Comparison of ENCODE assay signal across 1 cellular context in the genomic region with DNA sequence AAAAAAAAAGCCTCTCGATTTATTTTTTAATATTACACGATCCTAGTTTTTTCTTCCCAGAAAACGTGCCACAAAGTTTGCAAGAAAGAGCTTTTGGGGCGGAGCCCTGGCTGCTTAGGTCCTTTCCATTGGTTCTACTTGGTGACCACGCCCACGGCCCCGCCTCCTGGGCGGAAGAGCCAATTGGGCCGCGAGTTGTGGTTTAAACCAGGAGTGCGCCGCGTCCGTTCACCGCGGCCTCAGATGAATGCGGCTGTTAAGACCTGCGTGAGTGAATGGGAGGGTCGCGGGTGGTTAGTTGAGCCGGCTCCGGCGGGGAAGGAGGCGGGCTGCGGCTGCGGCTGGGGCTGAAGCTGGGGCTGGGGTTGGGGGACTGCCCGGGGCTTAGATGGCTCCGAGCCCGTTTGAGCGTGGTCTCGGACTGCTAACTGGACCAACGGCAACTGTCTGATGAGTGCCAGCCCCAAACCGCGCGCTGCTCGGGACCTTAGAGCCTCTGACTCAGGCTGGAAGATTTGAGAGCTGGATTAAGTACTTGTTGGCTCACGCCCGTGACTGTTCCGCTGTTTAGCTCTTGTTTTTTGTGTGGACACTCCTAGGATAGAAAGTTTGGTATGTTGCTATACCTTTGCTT.
TF ChIP-seq lines count a peak whose summit lies in the region.

A gene (plus strand): TSS at position 231 of the 634 bp plus-strand sequence. CDS start 458 bp downstream, outside the sequence.

TF ChIP-seq in GM23338, 12 proteins besides CTCF, POLR2A, EP300 and RAD21 (continued from another document):
- TF ChIP-seq, protein P1, sequence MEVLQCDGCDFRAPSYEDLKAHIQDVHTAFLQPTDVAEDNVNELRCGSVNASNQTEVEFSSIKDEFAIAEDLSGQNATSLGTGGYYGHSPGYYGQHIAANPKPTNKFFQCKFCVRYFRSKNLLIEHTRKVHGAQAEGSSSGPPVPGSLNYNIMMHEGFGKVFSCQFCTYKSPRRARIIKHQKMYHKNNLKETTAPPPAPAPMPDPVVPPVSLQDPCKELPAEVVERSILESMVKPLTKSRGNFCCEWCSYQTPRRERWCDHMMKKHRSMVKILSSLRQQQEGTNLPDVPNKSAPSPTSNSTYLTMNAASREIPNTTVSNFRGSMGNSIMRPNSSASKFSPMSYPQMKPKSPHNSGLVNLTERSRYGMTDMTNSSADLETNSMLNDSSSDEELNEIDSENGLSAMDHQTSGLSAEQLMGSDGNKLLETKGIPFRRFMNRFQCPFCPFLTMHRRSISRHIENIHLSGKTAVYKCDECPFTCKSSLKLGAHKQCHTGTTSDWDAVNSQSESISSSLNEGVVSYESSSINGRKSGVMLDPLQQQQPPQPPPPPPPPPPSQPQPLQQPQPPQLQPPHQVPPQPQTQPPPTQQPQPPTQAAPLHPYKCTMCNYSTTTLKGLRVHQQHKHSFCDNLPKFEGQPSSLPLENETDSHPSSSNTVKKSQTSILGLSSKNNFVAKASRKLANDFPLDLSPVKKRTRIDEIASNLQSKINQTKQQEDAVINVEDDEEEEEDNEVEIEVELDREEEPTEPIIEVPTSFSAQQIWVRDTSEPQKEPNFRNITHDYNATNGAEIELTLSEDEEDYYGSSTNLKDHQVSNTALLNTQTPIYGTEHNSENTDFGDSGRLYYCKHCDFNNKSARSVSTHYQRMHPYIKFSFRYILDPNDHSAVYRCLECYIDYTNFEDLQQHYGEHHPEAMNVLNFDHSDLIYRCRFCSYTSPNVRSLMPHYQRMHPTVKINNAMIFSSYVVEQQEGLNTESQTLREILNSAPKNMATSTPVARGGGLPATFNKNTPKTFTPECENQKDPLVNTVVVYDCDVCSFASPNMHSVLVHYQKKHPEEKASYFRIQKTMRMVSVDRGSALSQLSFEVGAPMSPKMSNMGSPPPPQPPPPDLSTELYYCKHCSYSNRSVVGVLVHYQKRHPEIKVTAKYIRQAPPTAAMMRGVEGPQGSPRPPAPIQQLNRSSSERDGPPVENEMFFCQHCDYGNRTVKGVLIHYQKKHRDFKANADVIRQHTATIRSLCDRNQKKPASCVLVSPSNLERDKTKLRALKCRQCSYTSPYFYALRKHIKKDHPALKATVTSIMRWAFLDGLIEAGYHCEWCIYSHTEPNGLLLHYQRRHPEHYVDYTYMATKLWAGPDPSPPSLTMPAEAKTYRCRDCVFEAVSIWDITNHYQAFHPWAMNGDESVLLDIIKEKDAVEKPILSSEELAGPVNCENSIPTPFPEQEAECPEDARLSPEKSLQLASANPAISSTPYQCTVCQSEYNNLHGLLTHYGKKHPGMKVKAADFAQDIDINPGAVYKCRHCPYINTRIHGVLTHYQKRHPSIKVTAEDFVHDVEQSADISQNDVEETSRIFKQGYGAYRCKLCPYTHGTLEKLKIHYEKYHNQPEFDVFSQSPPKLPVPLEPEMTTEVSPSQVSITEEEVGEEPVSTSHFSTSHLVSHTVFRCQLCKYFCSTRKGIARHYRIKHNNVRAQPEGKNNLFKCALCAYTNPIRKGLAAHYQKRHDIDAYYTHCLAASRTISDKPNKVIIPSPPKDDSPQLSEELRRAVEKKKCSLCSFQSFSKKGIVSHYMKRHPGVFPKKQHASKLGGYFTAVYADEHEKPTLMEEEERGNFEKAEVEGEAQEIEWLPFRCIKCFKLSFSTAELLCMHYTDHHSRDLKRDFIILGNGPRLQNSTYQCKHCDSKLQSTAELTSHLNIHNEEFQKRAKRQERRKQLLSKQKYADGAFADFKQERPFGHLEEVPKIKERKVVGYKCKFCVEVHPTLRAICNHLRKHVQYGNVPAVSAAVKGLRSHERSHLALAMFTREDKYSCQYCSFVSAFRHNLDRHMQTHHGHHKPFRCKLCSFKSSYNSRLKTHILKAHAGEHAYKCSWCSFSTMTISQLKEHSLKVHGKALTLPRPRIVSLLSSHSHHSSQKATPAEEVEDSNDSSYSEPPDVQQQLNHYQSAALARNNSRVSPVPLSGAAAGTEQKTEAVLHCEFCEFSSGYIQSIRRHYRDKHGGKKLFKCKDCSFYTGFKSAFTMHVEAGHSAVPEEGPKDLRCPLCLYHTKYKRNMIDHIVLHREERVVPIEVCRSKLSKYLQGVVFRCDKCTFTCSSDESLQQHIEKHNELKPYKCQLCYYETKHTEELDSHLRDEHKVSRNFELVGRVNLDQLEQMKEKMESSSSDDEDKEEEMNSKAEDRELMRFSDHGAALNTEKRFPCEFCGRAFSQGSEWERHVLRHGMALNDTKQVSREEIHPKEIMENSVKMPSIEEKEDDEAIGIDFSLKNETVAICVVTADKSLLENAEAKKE (CRISPR knock-in tag; IDR thresholded peaks at IDR 0.05): no peak
- TF ChIP-seq STAT1 (IDR thresholded peaks at IDR 0.05; ENCODE audit: unreplicated experiment) (no peak), NANOG (IDR thresholded peaks at IDR 0.05; ENCODE audit: borderline replicate concordance) (no peak), EZH2 (IDR thresholded peaks at IDR 0.05; ENCODE audit: low read depth, unreplicated experiment) (no peak), POLR2AphosphoS5 (IDR thresholded peaks at IDR 0.05; ENCODE audit: low read depth) (peak; percentile 97)
TF ChIP-seq in GM23338: peak in this region for 2.
